ENCODE assay signal across 8 cellular contexts in genomic region chr16:4616047-4616811, GRCh38. TPM values are rescaled to one million over a fixed set of nuclear protein-coding genes. Genes with fewer than 3 reads are reported as not detected.
DNase-seq lines count a peak whose midpoint lies in the region; ATAC-seq and TF ChIP-seq lines count a peak whose summit lies in the region.

No MANE protein-coding gene starts in this region.

- H2AFZ ChIP-seq in OCI-LY1 (ENCODE audit: low read length) = no peak overlapping the region

- ATAC-seq in GM21515 (IDR thresholded peaks at IDR 0.05; ENCODE audit: unreplicated experiment) = peak; percentile 77

- DNase-seq in DMS 273 treated with DMSO at 0.1 percent for 48 hours (lab: John Stamatoyannopoulos, UW) (peak; percentile 99), HuH-7 (ENCODE audit: low spot score) (peak; percentile 98), activated T-cell treated with anti-CD3 and anti-CD28 coated beads for 24 hours (ENCODE audit: low read depth) (peak; percentile 99), epithelial cell of esophagus (ENCODE audit: low read depth) (peak; percentile 100)
- peak; percentile 95 to 97 for DNase-seq in stimulated activated CD8-positive, alpha-beta memory T cell treated with anti-CD3 and anti-CD28 coated beads, Interleukin-4, amount 100 ng/mL, for 1 hour (ENCODE audit: low read depth in 2 of 2, low spot score in 1 of 2)

- H3K4me1 ChIP-seq in OCI-LY1 (ENCODE audit: insufficient read depth, low read length, severe bottlenecking) (peaks cover 48% of the 10 kb centered on the region), mononuclear cell (ENCODE audit: insufficient read depth, low read length) (peaks cover 50% of the 10 kb centered on the region)

- no peaks in the 10 kb centered on the region for H4K20me1 ChIP-seq in OCI-LY1 (ENCODE audit: insufficient read depth, low read length)

- peak; percentile 64 for TF ChIP-seq CTCF in OCI-LY1 (IDR thresholded peaks at IDR 0.05; ENCODE audit: low read length)
- TF ChIP-seq CTCF in epithelial cell of esophagus (IDR thresholded peaks at IDR 0.05; ENCODE audit: insufficient read depth, low read depth, low read length, missing control alignments) = peak; percentile 18

- H3K9me3 ChIP-seq in OCI-LY1 (ENCODE audit: low read length) (no peaks in the 10 kb centered on the region), mononuclear cell (ENCODE audit: low read depth, low read length) (no peaks in the 10 kb centered on the region)

- no peaks in the 10 kb centered on the region for H3K27me3 ChIP-seq in OCI-LY1 (ENCODE audit: insufficient read depth, low read length)
- no peaks in the 10 kb centered on the region for H3K27me3 ChIP-seq in mononuclear cell (ENCODE audit: insufficient read depth, low read length)

- H3K79me2 ChIP-seq in OCI-LY1 (ENCODE audit: insufficient read depth, low read length) = no peaks in the 10 kb centered on the region

- H3K36me3 ChIP-seq in OCI-LY1 (ENCODE audit: insufficient read depth, low read length) = no peaks in the 10 kb centered on the region

- H3K4me3 ChIP-seq in OCI-LY1 (ENCODE audit: low read depth, low read length, poor library complexity, severe bottlenecking) = peak overlapping the region; percentile 80
- H3K4me3 ChIP-seq in epithelial cell of esophagus (ENCODE audit: low read length) = peak overlapping the region; percentile 74
- H3K4me3 ChIP-seq in mononuclear cell (ENCODE audit: low read length) = peak overlapping the region; percentile 39

- no peaks in the 10 kb centered on the region for H3F3A ChIP-seq in OCI-LY1 (ENCODE audit: insufficient read depth, low read length)

- H3K9me2 ChIP-seq in OCI-LY1 (ENCODE audit: low read depth, low read length) = no peaks in the 10 kb centered on the region

- H3K9ac ChIP-seq in OCI-LY1 (ENCODE audit: low read length) = peak overlapping the region; percentile 90

- H3K27ac ChIP-seq in OCI-LY1 (ENCODE audit: low read depth, low read length, poor library complexity, severe bottlenecking) = peak overlapping the region; percentile 97

- H3K4me2 ChIP-seq in OCI-LY1 (ENCODE audit: low read length) = peak overlapping the region; percentile 91

RNA-seq across cellular contexts. Expression of gene UBALD1, which starts 1.5 kb away (rescaled TPM):
- total RNA-seq in mononuclear cell = 7.9 TPM

RNA-seq across cellular contexts. Expression of gene MGRN1, which starts 8.4 kb away (rescaled TPM):
- total RNA-seq in mononuclear cell = 40.8 TPM

Comparison
In these comparisons a context has a peak if more than half of its experiments do, and no peak if none do; other contexts are left out.
1. Peak in every context shown above with its lines: DNase-seq, ATAC-seq, H3K4me3 ChIP-seq and H3K27ac ChIP-seq.